In the genomic region with DNA sequence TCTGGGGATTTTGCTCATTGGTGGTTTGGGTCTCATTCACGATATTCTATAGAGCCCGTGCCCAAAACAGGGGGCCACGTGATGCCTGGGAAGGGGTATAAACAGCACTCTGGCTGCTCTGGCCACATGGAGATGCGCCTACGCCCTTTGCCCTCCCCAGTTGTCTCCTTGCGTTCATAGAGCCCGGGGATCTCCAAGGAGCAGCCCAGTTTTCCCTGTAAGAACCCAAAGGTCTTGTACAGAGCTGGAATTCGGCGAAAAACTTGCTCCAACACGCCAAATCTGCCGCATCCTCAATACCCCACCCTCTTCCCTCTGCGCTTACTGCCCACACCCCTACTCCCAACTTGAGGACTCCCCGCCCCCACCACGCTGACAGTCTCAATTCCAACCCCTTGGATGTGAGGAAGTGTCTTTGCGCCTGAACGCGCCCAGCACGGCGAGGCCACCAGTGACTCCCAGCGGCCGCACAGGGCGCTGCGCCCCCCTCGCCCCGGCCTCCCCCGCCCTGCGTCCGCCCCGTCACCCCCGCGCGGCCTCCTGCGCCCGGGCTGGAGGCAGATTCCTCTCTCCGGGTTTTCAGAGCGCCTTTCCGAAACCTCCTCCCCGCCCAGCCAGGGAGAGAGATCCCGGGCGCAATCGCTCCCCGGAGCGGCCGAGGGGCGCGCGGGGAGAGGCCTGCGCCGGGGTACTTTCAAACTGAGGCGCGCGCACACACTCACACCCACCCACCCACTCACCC, we compare ENCODE assay signal across 8 cellular contexts. TPM values are rescaled to one million over a fixed set of nuclear protein-coding genes. Genes with fewer than 3 reads are reported as not detected.
A peak's percentile ranks its signal among the peaks of the same experiment; 100 is the strongest.
DNase-seq lines count a peak whose midpoint lies in the region; ATAC-seq, FAIRE-seq and TF ChIP-seq lines count a peak whose summit lies in the region.

A gene (plus strand): TSS at position 582 of the 742 bp plus-strand sequence. CDS start 558 bp downstream, outside the sequence.

- peak; percentile 89 for DNase-seq in AG20443 (ENCODE audit: low spot score)
- no peak for DNase-seq in HFF-Myc (ENCODE audit: extremely low read depth, low read depth)
- peak; percentile 83 for DNase-seq in RPMI7951 (ENCODE audit: low read depth)
- DNase-seq in midbrain (lab: John Stamatoyannopoulos, UW), result peak; percentile 16
- peak; percentile 65 for DNase-seq in urothelium cell line (ENCODE audit: low spot score)
- no peak for DNase-seq in activated effector memory CD4-positive, alpha-beta T cell treated with Interleukin-2 at 50 U/mL for 16 hours

- WGBS in esophagus, 2 donors, result 2 to 32% methylated on average over 41 to 52 of the region's 52 CpGs

- FAIRE-seq in urothelium cell line (lab: Jason Lieb, UNC), result no peak

- H3K4me1 ChIP-seq in esophagus (ENCODE audit: control insufficient read depth in 2 of 2, insufficient read depth in 2 of 2, low read length in 1 of 2), result no peaks in the 10 kb centered on the region

- H3K36me3 ChIP-seq in esophagus (ENCODE audit: control insufficient read depth in 2 of 2, insufficient read depth in 2 of 2, low read length in 1 of 2), result no peaks in the 10 kb centered on the region

- no peak for ATAC-seq in HG03378 (IDR thresholded peaks at IDR 0.05; ENCODE audit: unreplicated experiment)

- H3K27me3 ChIP-seq in esophagus (ENCODE audit: control insufficient read depth in 1 of 2, insufficient read depth in 2 of 2, low read length in 2 of 2), result no peaks in the 10 kb centered on the region

- TF ChIP-seq CTCF in HFF-Myc (IDR thresholded peaks at IDR 0.05; ENCODE audit: low read depth, low read length, missing control alignments), result peak; percentile 29

- H3K9me3 ChIP-seq in esophagus (ENCODE audit: control insufficient read depth in 2 of 2, insufficient read depth in 1 of 2, low read depth in 1 of 2, low read length in 1 of 2), result peaks cover 0 to 5% of the 10 kb centered on the region in 2 donors

- peak within 1 kb of the TSS; percentile 52 to 70 for H3K27ac ChIP-seq in esophagus (ENCODE audit: low read depth in 2 of 2, low read length in 1 of 2)

- H3K4me3 ChIP-seq in HFF-Myc (replicated peaks; ENCODE audit: low read depth, low read length) (peak within 1 kb of the TSS; percentile 55), esophagus (ENCODE audit: low read depth in 1 of 2, low read length in 2 of 2) (peak within 1 kb of the TSS; percentile 50 to 68)

RNA-seq across cellular contexts. Expression of the gene that starts here (rescaled TPM):
- total RNA-seq in RPMI7951 (2014; rRNA removed; shearing (Covaris generic)), result 6.8 and 7.1 TPM in 2 replicates
- 1 to 10 TPM in 1 of 2 donors, under 1 TPM in 1; 0.78 to 1.7 TPM for polyA plus RNA-seq in esophagus

Comparison
In these comparisons a context has a peak if more than half of its experiments do, and no peak if none do; other contexts are left out.
1. DNase-seq: peak in AG20443 (single experiment), RPMI7951 (single experiment), midbrain (single experiment) and urothelium cell line (single experiment); none in HFF-Myc (single experiment) and activated effector memory CD4-positive, alpha-beta T cell treated with Interleukin-2 at 50 U/mL for 16 hours (single experiment).